12 cellular contexts compared by ENCODE assay signal in the genomic region with DNA sequence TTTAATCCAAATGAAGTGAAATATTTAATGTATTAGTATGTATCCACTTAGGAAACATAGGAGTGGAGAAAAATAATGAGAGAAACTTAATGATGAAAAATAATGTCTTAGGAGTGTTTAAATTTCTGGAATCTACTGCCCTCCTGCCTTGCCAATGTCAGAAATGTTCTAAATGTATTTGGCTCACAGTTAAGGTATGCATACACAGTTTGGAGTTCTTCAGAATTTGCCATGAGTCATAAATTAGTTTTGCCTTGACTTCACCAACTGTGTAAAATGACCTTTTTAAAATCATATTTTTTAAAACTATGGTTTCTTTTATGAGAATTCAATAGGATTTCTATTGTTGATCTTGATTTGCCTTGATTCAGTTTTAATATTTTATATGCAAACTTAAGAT.
"Had no signal": no experiment of that assay in that cellular context is flagged by ENCODE, and none has a peak within 500 bp of the region (broad histone marks: within the 10 kb centered on the region; RNA-seq: fewer than 3 reads in every experiment).

No MANE protein-coding gene starts in this region.

- ATAC-seq: effector memory CD8-positive, alpha-beta T cell; pancreas had no signal

- DNase-seq: activated CD4-positive, alpha-beta T cell treated with anti-CD3 and anti-CD28 coated beads, Interleukin-2, amount 50 U/mL, for 4 hours; activated CD4-positive, CD25-positive, alpha-beta regulatory T cell treated with anti-CD3 and anti-CD28 coated beads, Interleukin-2, amount 50 U/mL, for 72 hours; activated gamma-delta T cell; activated T-cell treated with anti-CD3 and anti-CD28 coated beads, Interleukin-2, amount 50 U/mL, for 48 hours; aorta; caudate nucleus; effector memory CD8-positive, alpha-beta T cell; pancreas; stimulated activated CD4-positive, alpha-beta T cell treated with anti-CD3 and anti-CD28 coated beads, Interleukin-4, amount 100 ng/mL, for 4 hours; SW 1271 had no signal

- H3K4me3 ChIP-seq: coronary artery, pancreas, skin epidermis had no signal
